ENCODE assay signal across 1 cellular context in genomic region chr15:42273099-42273899, GRCh38.
TF ChIP-seq lines count a peak whose summit lies in the region.

TSS of gene GANC (plus strand) at chr15:42273201. CDS start at chr15:42274482, 1,281 bp downstream.
TSS of gene TMEM87A (minus strand) at chr15:42273433. CDS start at chr15:42273398, 35 bp downstream.

TF ChIP-seq in HepG2, 621 proteins besides CTCF, POLR2A, EP300 and RAD21 (continued from another document and continues in another):
- TF ChIP-seq ZNF407 (CRISPR knock-in tag; IDR thresholded peaks at IDR 0.05; ENCODE audit: not compliant biosample characterization) (peak; percentile 57), ZNF775 (CRISPR knock-in tag; IDR thresholded peaks at IDR 0.05; ENCODE audit: borderline replicate concordance) (no peak; the same call in 1 of the 2 replicates), PAX8 (CRISPR knock-in tag; IDR thresholded peaks at IDR 0.05; ENCODE audit: borderline replicate concordance) (peak; percentile 71; the same call in 1 of the 2 replicates), FOXP4 (CRISPR knock-in tag; IDR thresholded peaks at IDR 0.05) (peak; percentile 45), FUBP1 (CRISPR knock-in tag; IDR thresholded peaks at IDR 0.05; ENCODE audit: borderline replicate concordance) (0 out of 2 replicates have a peak, but pooled peaks have one; percentile 55), PHF20 (CRISPR knock-in tag; IDR thresholded peaks at IDR 0.05) (peak; percentile 91), LCORL (IDR thresholded peaks at IDR 0.05) (no peak), LCORL (CRISPR knock-in tag; IDR thresholded peaks at IDR 0.05) (peak; percentile 10; the same call in 1 of the 2 replicates), SALL1 (CRISPR knock-in tag; IDR thresholded peaks at IDR 0.05) (peak; percentile 89), PBX3 (CRISPR knock-in tag; IDR thresholded peaks at IDR 0.05; ENCODE audit: borderline replicate concordance) (no peak), ETV6 (CRISPR knock-in tag; conservative IDR thresholded peaks at IDR 0.05) (peak; percentile 64; the same call in 1 of the 2 replicates), NPAS2 (CRISPR knock-in tag; IDR thresholded peaks at IDR 0.05; ENCODE audit: borderline replicate concordance) (no peak), RELA (CRISPR knock-in tag; IDR thresholded peaks at IDR 0.05) (no peak), YEATS4 (CRISPR knock-in tag; IDR thresholded peaks at IDR 0.05; ENCODE audit: borderline replicate concordance) (peak; percentile 93), WIZ (CRISPR knock-in tag; IDR thresholded peaks at IDR 0.05) (no peak; the same call in 1 of the 2 replicates), IKZF4 (CRISPR knock-in tag; IDR thresholded peaks at IDR 0.05; ENCODE audit: borderline replicate concordance, low read depth, not compliant biosample characterization) (no peak), CBX2 (IDR thresholded peaks at IDR 0.05; ENCODE audit: low read depth, low read length) (no peak), CBX2 (CRISPR knock-in tag; IDR thresholded peaks at IDR 0.05; ENCODE audit: low read depth) (no peak), KDM1A (CRISPR knock-in tag; IDR thresholded peaks at IDR 0.05) (no peak), GRHL1 (CRISPR knock-in tag; conservative IDR thresholded peaks at IDR 0.05) (no peak), KAT7 (CRISPR knock-in tag; IDR thresholded peaks at IDR 0.05; ENCODE audit: borderline replicate concordance) (peak; percentile 79; the same call in 1 of the 2 replicates), BHLHE40 (IDR thresholded peaks at IDR 0.05; ENCODE audit: low read length) (no peak), ZNF784 (CRISPR knock-in tag; IDR thresholded peaks at IDR 0.05; ENCODE audit: borderline replicate concordance) (no peak), ZNF768 (CRISPR knock-in tag; IDR thresholded peaks at IDR 0.05) (peak; percentile 89), ZNF512 (CRISPR knock-in tag; IDR thresholded peaks at IDR 0.05) (no peak), CENPT (CRISPR knock-in tag; IDR thresholded peaks at IDR 0.05; ENCODE audit: low read depth) (no peak), NCOR1 (IDR thresholded peaks at IDR 0.05; ENCODE audit: borderline replicate concordance, low read length) (peak; percentile 62; the same call in 1 of the 2 replicates), ZNF24 (IDR thresholded peaks at IDR 0.05) (no peak), ZNF574 (CRISPR knock-in tag; IDR thresholded peaks at IDR 0.05) (peak; percentile 86), ZBTB44 (CRISPR knock-in tag; IDR thresholded peaks at IDR 0.05) (no peak), KLF11 (CRISPR knock-in tag; IDR thresholded peaks at IDR 0.05) (peak; percentile 84; the same call in 1 of the 2 replicates), MZF1 (CRISPR knock-in tag; IDR thresholded peaks at IDR 0.05; ENCODE audit: borderline replicate concordance) (no peak)
